Comparison of ENCODE assay signal across 11 cellular contexts in the genomic region with DNA sequence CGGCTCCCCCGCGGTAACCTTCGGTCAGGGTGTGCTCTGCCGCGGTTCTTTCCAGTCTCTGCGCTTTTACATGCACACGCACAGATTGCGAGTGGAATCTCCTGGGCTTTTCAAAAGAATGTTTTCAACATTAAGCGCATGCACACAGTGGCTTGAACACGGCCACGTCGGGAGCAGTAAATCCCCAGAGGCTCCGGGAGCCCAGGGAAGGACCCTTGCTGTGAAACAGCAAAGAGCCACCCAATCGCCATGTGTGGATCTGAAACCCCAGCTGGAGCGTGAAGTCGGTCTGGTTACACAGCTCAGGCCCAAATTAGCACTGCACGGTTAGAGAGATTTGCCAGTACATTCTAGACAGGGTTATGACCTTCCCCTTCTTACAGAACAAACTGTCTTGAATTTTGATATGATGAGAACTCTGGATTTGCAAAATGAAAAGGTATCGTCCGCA. TPM values are rescaled to one million over a fixed set of nuclear protein-coding genes. Genes with fewer than 3 reads are reported as not detected.
DNase-seq lines count a peak whose midpoint lies in the region; ATAC-seq and TF ChIP-seq lines count a peak whose summit lies in the region.
"Had no signal": no experiment of that assay in that cellular context is flagged by ENCODE, and none has a peak within 500 bp of the region (broad histone marks: within the 10 kb centered on the region; RNA-seq: fewer than 3 reads in every experiment).

No MANE protein-coding gene starts in this region.

- H3K9me3 Mint-ChIP-seq in activated naive CD4-positive, alpha-beta T cell treated with anti-CD3 and anti-CD28 coated beads, Interleukin-2, amount 50 U/mL, for 24 hours = no peaks in the 10 kb centered on the region
- no peaks in the 10 kb centered on the region for H3K9me3 Mint-ChIP-seq in activated naive CD4-positive, alpha-beta T cell treated with anti-CD3 and anti-CD28 coated beads, Interleukin-2, amount 50 U/mL, for 72 hours
- H3K9me3 Mint-ChIP-seq in endothelial cell (ENCODE audit: unreplicated experiment) = no peaks in the 10 kb centered on the region
- H3K9me3 Mint-ChIP-seq in naive thymus-derived CD8-positive, alpha-beta T cell = no peaks in the 10 kb centered on the region

- no peak for TF ChIP-seq EP300 in transverse colon (IDR thresholded peaks at IDR 0.05; ENCODE audit: low read depth)

- POLR2A ChIA-PET in naive thymus-derived CD8-positive, alpha-beta T cell (lab: Charles Lee) = no interaction called here

- no peak for ATAC-seq in activated naive CD4-positive, alpha-beta T cell treated with anti-CD3 and anti-CD28 coated beads, Interleukin-2, amount 50 U/mL, for 72 hours
- no peak for ATAC-seq in naive thymus-derived CD8-positive, alpha-beta T cell
- no peak for ATAC-seq in GM18502 (IDR thresholded peaks at IDR 0.05; ENCODE audit: poor library complexity, unreplicated experiment)
- ATAC-seq in HG03097 (IDR thresholded peaks at IDR 0.05; ENCODE audit: low FRiP score, unreplicated experiment) = no peak
- ATAC-seq: activated CD4-positive, alpha-beta T cell treated with anti-CD3 and anti-CD28 coated beads for 36 hours had no signal

- peak overlapping the region; percentile 60 to 88 (median 76) for H3K27ac ChIP-seq in transverse colon

- peaks cover 45% of the 10 kb centered on the region for H3K27me3 Mint-ChIP-seq in activated naive CD4-positive, alpha-beta T cell treated with anti-CD3 and anti-CD28 coated beads, Interleukin-2, amount 50 U/mL, for 24 hours
- peaks cover 11% of the 10 kb centered on the region for H3K27me3 Mint-ChIP-seq in endothelial cell (ENCODE audit: unreplicated experiment)
- H3K27me3 Mint-ChIP-seq in naive thymus-derived CD8-positive, alpha-beta T cell = peaks cover 28 to 58% (median 52%) of the 10 kb centered on the region in 5 donors

- WGBS in transverse colon (ENCODE audit: low coverage in 1 of 2), 2 donors = 23% methylated on average over 16 of the region's 20 CpGs; no CpG with 5 or more reads in 1 of the 2 donors

- in situ Hi-C loops in transverse colon (cut with MboI; ENCODE audit: low pct_ligation_motif_present in 1 of 4, low pct_unique_long_range_greater_than_20kb in 1 of 4, low sequenced_read_pairs in 3 of 4) = loop anchor here in 3 of 4 donors (10.0 to 25.0 kb wide), 2 partner anchors 325 to 897 kb away; no protein-coding TSS in a partner anchor

- peaks cover 70% of the 10 kb centered on the region for H3K27me3 ChIP-seq in transverse colon

- H3K9me3 ChIP-seq in transverse colon = no peaks in the 10 kb centered on the region

- no peak for DNase-seq in activated naive CD4-positive, alpha-beta T cell treated with anti-CD3 and anti-CD28 coated beads, Interleukin-2, amount 50 U/mL, for 72 hours (ENCODE audit: low spot score in 2 of 2)
- no peak for DNase-seq in endothelial cell (ENCODE audit: low spot score)
- no peak for DNase-seq in naive thymus-derived CD8-positive, alpha-beta T cell
- DNase-seq in transverse colon = no peak
- no peak for DNase-seq in NCI-H2196 treated with DMSO at 0.1 percent for 48 hours (lab: John Stamatoyannopoulos, UW; ENCODE audit: unreplicated experiment)
- DNase-seq: NCI-H1436 treated with DMSO at 0.1 percent for 48 hours had no signal

- H3K27ac Mint-ChIP-seq in activated naive CD4-positive, alpha-beta T cell treated with anti-CD3 and anti-CD28 coated beads, Interleukin-2, amount 50 U/mL, for 24 hours = no peak overlapping the region
- H3K27ac Mint-ChIP-seq in activated naive CD4-positive, alpha-beta T cell treated with anti-CD3 and anti-CD28 coated beads, Interleukin-2, amount 50 U/mL, for 72 hours = no peak overlapping the region
- no peak overlapping the region for H3K27ac Mint-ChIP-seq in endothelial cell (ENCODE audit: unreplicated experiment)
- no peak overlapping the region for H3K27ac Mint-ChIP-seq in naive thymus-derived CD8-positive, alpha-beta T cell
- H3K27ac Mint-ChIP-seq: activated CD4-positive, alpha-beta T cell treated with anti-CD3 and anti-CD28 coated beads for 36 hours had no signal

- peak overlapping the region in 3 of 4 donors; percentile 48 to 60 (median 55) for H3K4me3 ChIP-seq in transverse colon

- H3K4me1 Mint-ChIP-seq in activated naive CD4-positive, alpha-beta T cell treated with anti-CD3 and anti-CD28 coated beads, Interleukin-2, amount 50 U/mL, for 24 hours = peaks cover 11% of the 10 kb centered on the region
- H3K4me1 Mint-ChIP-seq in endothelial cell (ENCODE audit: unreplicated experiment) = peaks cover 3% of the 10 kb centered on the region
- peaks cover 8 to 25% (median 17%) of the 10 kb centered on the region in 4 donors for H3K4me1 Mint-ChIP-seq in naive thymus-derived CD8-positive, alpha-beta T cell

- peaks cover 4 to 32% (median 10%) of the 10 kb centered on the region in 4 donors for H3K4me1 ChIP-seq in transverse colon

- H3K36me3 ChIP-seq in transverse colon = no peaks in the 10 kb centered on the region

- H3K4me3 Mint-ChIP-seq in activated naive CD4-positive, alpha-beta T cell treated with anti-CD3 and anti-CD28 coated beads, Interleukin-2, amount 50 U/mL, for 24 hours = peak overlapping the region; percentile 70
- H3K4me3 Mint-ChIP-seq in endothelial cell (ENCODE audit: unreplicated experiment) = peak overlapping the region; percentile 87
- peak overlapping the region; percentile 26 to 86 (median 78) for H3K4me3 Mint-ChIP-seq in naive thymus-derived CD8-positive, alpha-beta T cell

- no peak for TF ChIP-seq CTCF in endothelial cell (IDR thresholded peaks at IDR 0.05; ENCODE audit: unreplicated experiment)
- no peak for TF ChIP-seq CTCF in transverse colon (IDR thresholded peaks at IDR 0.05)

- TF ChIP-seq POLR2A in transverse colon (IDR thresholded peaks at IDR 0.05) = no peak

- no peaks in the 10 kb centered on the region for H3K36me3 Mint-ChIP-seq in activated naive CD4-positive, alpha-beta T cell treated with anti-CD3 and anti-CD28 coated beads, Interleukin-2, amount 50 U/mL, for 24 hours
- peaks cover 0 to 5% of the 10 kb centered on the region in 2 donors for H3K36me3 Mint-ChIP-seq in activated naive CD4-positive, alpha-beta T cell treated with anti-CD3 and anti-CD28 coated beads, Interleukin-2, amount 50 U/mL, for 72 hours
- H3K36me3 Mint-ChIP-seq in endothelial cell (ENCODE audit: low read depth, unreplicated experiment) = no peaks in the 10 kb centered on the region
- H3K36me3 Mint-ChIP-seq in naive thymus-derived CD8-positive, alpha-beta T cell = peaks cover 0 to 5% (median 3%) of the 10 kb centered on the region in 3 donors

- intact Hi-C loops in transverse colon (cut with DNase I; ENCODE audit: low total_unique reads) = loop anchor here (2.0 to 5.0 kb wide), 2 partner anchors 887 to 1029 kb away; no protein-coding TSS in a partner anchor

RNA-seq across cellular contexts. Expression of a gene that starts 0.9 kb away (rescaled TPM):
- under 1 TPM; 0.18 to 0.32 TPM for total RNA-seq in activated naive CD4-positive, alpha-beta T cell treated with anti-CD3 and anti-CD28 coated beads, Interleukin-2, amount 50 U/mL, for 72 hours
- total RNA-seq in endothelial cell (ENCODE audit: unreplicated experiment) (5.7 TPM), transverse colon (10 to 100 TPM in 2 of 4 donors, 1 to 10 TPM in 2; 8.6 to 53.3 (median 20.6) TPM)
- total RNA-seq in naive thymus-derived CD8-positive, alpha-beta T cell = not detected
- not detected for polyA plus RNA-seq in naive thymus-derived CD8-positive, alpha-beta T cell
- total RNA-seq: pulmonary artery endothelial cell had no signal
